Comparison of ENCODE assay signal across 27 cellular contexts in genomic region chr3:130829575-130829947, GRCh38.
"Had no signal": no experiment of that assay in that cellular context is flagged by ENCODE, and none has a peak within 500 bp of the region (broad histone marks: within the 10 kb centered on the region; RNA-seq: fewer than 3 reads in every experiment).

No MANE protein-coding gene starts in this region.

- ATAC-seq: activated naive CD4-positive, alpha-beta T cell treated with anti-CD3 and anti-CD28 coated beads, Interleukin-2, amount 50 U/mL, for 72 hours; activated T-cell treated with anti-CD3 and anti-CD28 coated beads, Interleukin-2, amount 50 U/mL, for 72 hours; esophagus mucosa; pancreas; sciatic nerve; stimulated activated effector memory CD8-positive, alpha-beta T cell treated with anti-CD3 and anti-CD28 coated beads, Interleukin-12 subunit alpha, Interleukin-12 subunit beta, amount 100 ng/mL, for 72 hours; stimulated activated naive CD8-positive, alpha-beta T cell treated with anti-CD3 and anti-CD28 coated beads, Interleukin-15, amount 100 ng/mL, for 72 hours had no signal

- H3K4me3 ChIP-seq: breast epithelium, pancreas, prostate gland, skin epidermis, uterus had no signal

- DNase-seq: activated CD4-positive, alpha-beta T cell treated with anti-CD3 and anti-CD28 coated beads for 4 hours; activated CD4-positive, alpha-beta T cell treated with anti-CD3 and anti-CD28 coated beads, Interleukin-2, amount 50 U/mL, for 4 hours; activated CD4-positive, CD25-positive, alpha-beta regulatory T cell; activated naive CD4-positive, alpha-beta T cell; activated T-cell treated with anti-CD3 and anti-CD28 coated beads for 4 hours; activated T-cell treated with anti-CD3 and anti-CD28 coated beads, Interleukin-2, amount 50 U/mL, for 72 hours; central memory CD4-positive, alpha-beta T cell; endodermal cell; foreskin fibroblast; head of caudate nucleus; hippocampal formation; naive B cell; nephron progenitor cell; pancreas; retina; stimulated activated CD4-positive, alpha-beta T cell treated with anti-CD3 and anti-CD28 coated beads, Interleukin-12 subunit alpha, Interleukin-12 subunit beta, amount 100 ng/mL, for 4 hours; stimulated activated CD4-positive, alpha-beta T cell treated with anti-CD3 and anti-CD28 coated beads, Interleukin-4, amount 100 ng/mL, for 24 hours; stimulated activated naive CD8-positive, alpha-beta T cell treated with anti-CD3 and anti-CD28 coated beads, Interleukin-15, amount 100 ng/mL, for 72 hours; substantia nigra; uterus had no signal

- H3K9me3 ChIP-seq: breast epithelium, pancreas, prostate gland, uterus had no signal

- H3K27ac ChIP-seq: breast epithelium, pancreas, prostate gland, skin epidermis, uterus had no signal

- H3K36me3 ChIP-seq: breast epithelium, pancreas, prostate gland, uterus had no signal

- H3K27me3 ChIP-seq: breast epithelium, pancreas, uterus had no signal

- H3K4me1 ChIP-seq: breast epithelium, pancreas, prostate gland, uterus had no signal
